Comparison of ENCODE assay signal across 1 cellular context in the genomic region with DNA sequence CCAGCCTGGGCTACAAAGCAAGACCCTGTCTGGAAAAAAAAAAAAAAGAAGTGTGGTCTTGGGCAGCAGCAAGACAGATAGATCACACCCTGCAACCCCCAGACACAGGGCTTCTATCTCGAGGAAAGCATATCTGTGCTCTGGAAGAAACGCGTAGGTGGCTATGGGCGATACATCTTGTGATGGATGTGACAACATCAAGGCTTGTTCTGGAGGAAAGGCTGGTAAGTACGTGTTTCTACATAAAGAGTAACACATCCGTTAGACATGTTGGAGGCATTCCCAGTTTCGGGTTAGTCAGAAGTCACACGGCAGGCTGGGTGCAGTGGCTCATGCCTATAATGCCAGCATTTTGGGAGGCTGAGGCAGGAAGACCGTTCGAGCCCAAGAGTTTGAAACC.
TF ChIP-seq lines count a peak whose summit lies in the region.

No MANE protein-coding gene starts in this region.

TF ChIP-seq in HepG2, 621 proteins besides CTCF, POLR2A, EP300 and RAD21:
- TF ChIP-seq, protein P1, sequence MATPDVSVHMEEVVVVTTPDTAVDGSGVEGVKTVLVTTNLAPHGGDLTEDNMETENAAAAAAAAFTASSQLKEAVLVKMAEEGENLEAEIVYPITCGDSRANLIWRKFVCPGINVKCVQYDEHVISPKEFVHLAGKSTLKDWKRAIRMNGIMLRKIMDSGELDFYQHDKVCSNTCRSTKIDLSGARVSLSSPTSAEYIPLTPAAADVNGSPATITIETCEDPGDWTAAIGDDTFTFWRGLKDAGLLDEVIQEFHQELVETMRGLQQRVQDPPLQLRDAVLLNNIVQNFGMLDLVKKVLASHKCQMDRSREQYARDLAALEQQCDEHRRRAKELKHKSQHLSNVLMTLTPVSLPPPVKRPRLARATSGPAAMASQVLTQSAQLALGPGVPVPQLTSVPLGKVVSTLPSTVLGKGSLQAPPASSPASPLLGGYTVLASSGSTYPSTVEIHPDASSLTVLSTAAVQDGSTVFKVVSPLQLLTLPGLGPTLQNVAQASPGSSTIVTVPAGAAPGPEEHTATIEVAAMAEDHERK (CRISPR knock-in tag; IDR thresholded peaks at IDR 0.05; ENCODE audit: low read depth) = no peak
- TF ChIP-seq GATAD2A (CRISPR knock-in tag; IDR thresholded peaks at IDR 0.05) (no peak), SP1 (IDR thresholded peaks at IDR 0.05) (no peak), SP1 (CRISPR knock-in tag; IDR thresholded peaks at IDR 0.05) (no peak), HDAC2 (CRISPR knock-in tag; IDR thresholded peaks at IDR 0.05) (no peak), MEIS1 (CRISPR knock-in tag; IDR thresholded peaks at IDR 0.05; ENCODE audit: borderline replicate concordance) (no peak), ZNF44 (CRISPR knock-in tag; IDR thresholded peaks at IDR 0.05) (no peak), ZNF350 (CRISPR knock-in tag; IDR thresholded peaks at IDR 0.05; ENCODE audit: borderline replicate concordance, low read depth) (no peak)
- TF ChIP-seq, protein P2, sequence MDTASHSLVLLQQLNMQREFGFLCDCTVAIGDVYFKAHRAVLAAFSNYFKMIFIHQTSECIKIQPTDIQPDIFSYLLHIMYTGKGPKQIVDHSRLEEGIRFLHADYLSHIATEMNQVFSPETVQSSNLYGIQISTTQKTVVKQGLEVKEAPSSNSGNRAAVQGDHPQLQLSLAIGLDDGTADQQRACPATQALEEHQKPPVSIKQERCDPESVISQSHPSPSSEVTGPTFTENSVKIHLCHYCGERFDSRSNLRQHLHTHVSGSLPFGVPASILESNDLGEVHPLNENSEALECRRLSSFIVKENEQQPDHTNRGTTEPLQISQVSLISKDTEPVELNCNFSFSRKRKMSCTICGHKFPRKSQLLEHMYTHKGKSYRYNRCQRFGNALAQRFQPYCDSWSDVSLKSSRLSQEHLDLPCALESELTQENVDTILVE (CRISPR knock-in tag; IDR thresholded peaks at IDR 0.05) = no peak
- TF ChIP-seq, protein P3, sequence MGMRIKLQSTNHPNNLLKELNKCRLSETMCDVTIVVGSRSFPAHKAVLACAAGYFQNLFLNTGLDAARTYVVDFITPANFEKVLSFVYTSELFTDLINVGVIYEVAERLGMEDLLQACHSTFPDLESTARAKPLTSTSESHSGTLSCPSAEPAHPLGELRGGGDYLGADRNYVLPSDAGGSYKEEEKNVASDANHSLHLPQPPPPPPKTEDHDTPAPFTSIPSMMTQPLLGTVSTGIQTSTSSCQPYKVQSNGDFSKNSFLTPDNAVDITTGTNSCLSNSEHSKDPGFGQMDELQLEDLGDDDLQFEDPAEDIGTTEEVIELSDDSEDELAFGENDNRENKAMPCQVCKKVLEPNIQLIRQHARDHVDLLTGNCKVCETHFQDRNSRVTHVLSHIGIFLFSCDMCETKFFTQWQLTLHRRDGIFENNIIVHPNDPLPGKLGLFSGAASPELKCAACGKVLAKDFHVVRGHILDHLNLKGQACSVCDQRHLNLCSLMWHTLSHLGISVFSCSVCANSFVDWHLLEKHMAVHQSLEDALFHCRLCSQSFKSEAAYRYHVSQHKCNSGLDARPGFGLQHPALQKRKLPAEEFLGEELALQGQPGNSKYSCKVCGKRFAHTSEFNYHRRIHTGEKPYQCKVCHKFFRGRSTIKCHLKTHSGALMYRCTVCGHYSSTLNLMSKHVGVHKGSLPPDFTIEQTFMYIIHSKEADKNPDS (CRISPR knock-in tag; IDR thresholded peaks at IDR 0.05) = no peak
